Comparison of ENCODE assay signal across 8 cellular contexts in genomic region chr4:14254252-14254651, GRCh38.
A peak's percentile ranks its signal among the peaks of the same experiment; 100 is the strongest.
DNase-seq lines count a peak whose midpoint lies in the region; ATAC-seq, FAIRE-seq and TF ChIP-seq lines count a peak whose summit lies in the region.

No MANE protein-coding gene starts in this region.

- H2BK15ac ChIP-seq in H1 (ENCODE audit: low read length) = no peak overlapping the region

- no peak overlapping the region for H3K23ac ChIP-seq in H1 (ENCODE audit: insufficient read length)

- H2AFZ ChIP-seq in H1 (ENCODE audit: low read length) (no peak overlapping the region), neural cell (ENCODE audit: low read depth, low read length) (no peak overlapping the region)

- H3K4me1 ChIP-seq in H1 (replicated peaks in 1 of 4; ENCODE audit: control insufficient read depth in 3 of 4, insufficient read depth in 4 of 4, low read length in 3 of 4) = no peaks in the 10 kb centered on the region

- H4K20me1 ChIP-seq in H1 (replicated peaks in 1 of 2; ENCODE audit: control insufficient read depth in 1 of 2, insufficient read depth in 2 of 2, low read length in 2 of 2) = no peaks in the 10 kb centered on the region
- no peaks in the 10 kb centered on the region for H4K20me1 ChIP-seq in neural cell (ENCODE audit: insufficient read depth)

- H3K56ac ChIP-seq in H1 (replicated peaks; ENCODE audit: insufficient read length, low read depth, low read length) = no peak overlapping the region

- TF ChIP-seq CTCF in H1 (IDR thresholded peaks at IDR 0.05; ENCODE audit: control extremely low read depth in 1 of 3, insufficient read depth in 1 of 3, low read depth in 1 of 3, low read length in 3 of 3) = peak; percentile 56 to 76 (median 68)
- no peak for TF ChIP-seq CTCF in neural cell (IDR thresholded peaks at IDR 0.05; ENCODE audit: poor library complexity, severe bottlenecking)

- H4K8ac ChIP-seq in H1 (ENCODE audit: extremely low read depth, insufficient read depth, low read length) = no peak overlapping the region

- TF ChIP-seq RAD21 in H1 (IDR thresholded peaks at IDR 0.05 in 1 of 2, conservative IDR thresholded peaks at IDR 0.05 in 1 of 2; ENCODE audit: low read depth in 2 of 2, low read length in 2 of 2) (peak; percentile 63 to 75), neural cell (conservative IDR thresholded peaks at IDR 0.05) (no peak)

- H3K4ac ChIP-seq in H1 (replicated peaks; ENCODE audit: insufficient read length, low read depth, low read length) = no peak overlapping the region

- no peak overlapping the region for H2AK5ac ChIP-seq in H1 (ENCODE audit: low read depth, low read length)

- no peak overlapping the region for H4K5ac ChIP-seq in H1 (ENCODE audit: insufficient read length, low read depth, low read length)

- H4K91ac ChIP-seq in H1 (replicated peaks; ENCODE audit: insufficient read length, low read length) = no peak overlapping the region

- H3K9ac ChIP-seq in H1 (replicated peaks in 1 of 4; ENCODE audit: extremely low read depth in 1 of 4, low read depth in 3 of 4, low read length in 3 of 4) (no peak overlapping the region), neural cell (ENCODE audit: low read length) (no peak overlapping the region)

- no peak for FAIRE-seq in H1 (lab: Jason Lieb, UNC)

- DNase-seq in EH (ENCODE audit: low read depth) (peak; percentile 49), MV-4-11 (lab: John Stamatoyannopoulos, UW) (peak; percentile 27), H1 (ENCODE audit: low read depth in 1 of 2, low spot score in 2 of 2) (peak in 1 of 2 experiments; percentile 60), medulla oblongata (ENCODE audit: extremely low spot score) (no peak), HuH-7 (ENCODE audit: low spot score) (no peak)

- H3K27ac ChIP-seq in H1 (ENCODE audit: low read depth, low read length) (no peak overlapping the region), neural cell (ENCODE audit: low read length) (no peak overlapping the region)

- H3K9me2 ChIP-seq in neural cell (ENCODE audit: insufficient read depth, low read length) = no peaks in the 10 kb centered on the region

- no peak overlapping the region for H2BK5ac ChIP-seq in H1 (ENCODE audit: low read depth, low read length)

- H3K4me3 ChIP-seq in H1 (ENCODE audit: extremely low read depth in 1 of 4, insufficient read depth in 2 of 4, low read depth in 3 of 4, low read length in 4 of 4) (no peak overlapping the region), neural cell (ENCODE audit: low read length) (no peak overlapping the region)

- 94% methylated on average over 4 of the region's 4 CpGs; no CpG with 5 or more reads in 1 of the 2 experiments for WGBS in H1 (ENCODE audit: extremely low coverage in 1 of 2, insufficient coverage in 1 of 2, insufficient read length in 1 of 2, insufficient replicate concordance in 2 of 2, low coverage in 1 of 2, low lambda C conversion rate in 2 of 2, missing lambda C conversion rate in 1 of 2), 2 experiments

- H3K4me2 ChIP-seq in H1 (ENCODE audit: insufficient read depth in 1 of 2, low read depth in 2 of 2, low read length in 2 of 2) = no peak overlapping the region
- no peak overlapping the region for H3K4me2 ChIP-seq in neural cell (ENCODE audit: low read length)

- ATAC-seq in GM21367 (IDR thresholded peaks at IDR 0.05; ENCODE audit: unreplicated experiment) (peak; percentile 67), GM18873 (IDR thresholded peaks at IDR 0.05; ENCODE audit: low FRiP score, unreplicated experiment) (no peak)

- H3K79me2 ChIP-seq in H1 (ENCODE audit: control insufficient read depth in 1 of 2, insufficient read depth in 2 of 2, low read length in 2 of 2) = no peaks in the 10 kb centered on the region
- no peaks in the 10 kb centered on the region for H3K79me2 ChIP-seq in neural cell (replicated peaks; ENCODE audit: insufficient read depth, low read length)

- CTCF ChIA-PET in H1 (lab: Charles Lee; ENCODE audit: partially characterized antibody) = interaction anchor here (0.6 to 2.4 kb wide), 9 partner anchors 12 to 639 kb away, joined by 3 to 6 read pairs (median 3); no protein-coding TSS in a partner anchor

- H3F3A ChIP-seq in neural cell (ENCODE audit: insufficient read depth, low read length, poor library complexity, severe bottlenecking) = no peaks in the 10 kb centered on the region

- no peak overlapping the region for H2BK120ac ChIP-seq in H1 (replicated peaks; ENCODE audit: low read depth, low read length)

- H3K79me1 ChIP-seq in H1 (ENCODE audit: low read depth, low read length) = no peaks in the 10 kb centered on the region

- no peak for TF ChIP-seq POLR2A in H1 (IDR thresholded peaks at IDR 0.05; ENCODE audit: control extremely low read depth in 1 of 2, low read depth in 2 of 2, low read length in 2 of 2)

- H3K14ac ChIP-seq in H1 (ENCODE audit: insufficient read length) = no peak overlapping the region

- TF ChIP-seq EP300 in H1 (IDR thresholded peaks at IDR 0.05; ENCODE audit: borderline replicate concordance in 1 of 2, low read depth in 2 of 2, low read length in 2 of 2) (no peak), neural cell (conservative IDR thresholded peaks at IDR 0.05; ENCODE audit: poor library complexity, severe bottlenecking) (no peak)

- H3K18ac ChIP-seq in H1 (ENCODE audit: extremely low read depth, low read length) = no peak overlapping the region

- H2BK12ac ChIP-seq in H1 (ENCODE audit: low read depth, low read length) = no peak overlapping the region

- H3K36me3 ChIP-seq in H1 (ENCODE audit: control insufficient read depth in 2 of 4, insufficient read depth in 4 of 4, low read length in 3 of 4) (no peaks in the 10 kb centered on the region), neural cell (ENCODE audit: insufficient read depth, low read length) (no peaks in the 10 kb centered on the region)

- POLR2A ChIA-PET in H1 (lab: Charles Lee; ENCODE audit: partially characterized antibody) = no interaction called here

- no peak overlapping the region for H2BK20ac ChIP-seq in H1 (ENCODE audit: low read length)

- H3K27me3 ChIP-seq in H1 (replicated peaks in 1 of 4; ENCODE audit: control insufficient read depth in 3 of 4, extremely low read depth in 1 of 4, insufficient read depth in 3 of 4, low read length in 3 of 4) (no peaks in the 10 kb centered on the region), neural cell (ENCODE audit: insufficient read depth, low read depth, low read length) (no peaks in the 10 kb centered on the region)

- H3K9me3 ChIP-seq in H1 (ENCODE audit: insufficient read depth in 2 of 2, low read depth in 1 of 2, low read length in 1 of 2) (no peaks in the 10 kb centered on the region), neural cell (ENCODE audit: low read length) (no peaks in the 10 kb centered on the region)

- no peaks in the 10 kb centered on the region for H3K23me2 ChIP-seq in H1 (ENCODE audit: low read depth, low read length)

TF ChIP-seq in H1, 55 proteins besides CTCF, POLR2A, EP300 and RAD21:
- TF ChIP-seq E2F6 (IDR thresholded peaks at IDR 0.05) (no peak), SP4 (IDR thresholded peaks at IDR 0.05; ENCODE audit: low read length) (no peak), ATF2 (IDR thresholded peaks at IDR 0.05; ENCODE audit: low read length) (no peak), YY1 (IDR thresholded peaks at IDR 0.05; ENCODE audit: low read depth, low read length) (0 out of 2 replicates have a peak, but pooled peaks have one; percentile 32), KDM5A (IDR thresholded peaks at IDR 0.05; ENCODE audit: low read length) (no peak), ZNF274 (IDR thresholded peaks at IDR 0.05; ENCODE audit: borderline replicate concordance, extremely low read depth, low read length) (no peak)

TF ChIP-seq in neural cell, 6 proteins besides CTCF, POLR2A, EP300 and RAD21:
- TF ChIP-seq REST (IDR thresholded peaks at IDR 0.05; ENCODE audit: borderline replicate concordance) (no peak), MXI1 (conservative IDR thresholded peaks at IDR 0.05; ENCODE audit: poor library complexity, severe bottlenecking) (no peak), POLR2AphosphoS5 (IDR thresholded peaks at IDR 0.05) (no peak), SMC3 (conservative IDR thresholded peaks at IDR 0.05; ENCODE audit: poor library complexity) (peak; percentile 13), TAF1 (IDR thresholded peaks at IDR 0.05; ENCODE audit: low read depth) (no peak), EZH2 (IDR thresholded peaks at IDR 0.05; ENCODE audit: borderline replicate concordance, insufficient read depth, low read length, poor library complexity, severe bottlenecking) (no peak)

Comparison
In these comparisons a context has a peak if more than half of its experiments do, and no peak if none do; other contexts are left out.
1. DNase-seq: peak in EH (single experiment) and MV-4-11 (single experiment); none in medulla oblongata (single experiment) and HuH-7 (single experiment).